Comparison of ENCODE assay signal across 26 cellular contexts in genomic region chr5:63916786-63917185, GRCh38. TPM values are rescaled to one million over a fixed set of nuclear protein-coding genes. Genes with fewer than 3 reads are reported as not detected.
DNase-seq lines count a peak whose midpoint lies in the region; TF ChIP-seq lines count a peak whose summit lies in the region.
"Had no signal": no experiment of that assay in that cellular context is flagged by ENCODE, and none has a peak within 500 bp of the region (broad histone marks: within the 10 kb centered on the region; RNA-seq: fewer than 3 reads in every experiment).

No MANE protein-coding gene starts in this region.

- intact Hi-C loops in cardiac septum (cut with DNase I): no loop called here

- DNase-seq in H4 (ENCODE audit: low spot score) (peak; percentile 2), T1000 (lab: John Stamatoyannopoulos, UW) (peak; percentile 64), fibroblast of mammary gland (ENCODE audit: low read depth) (peak; percentile 82), stromal cell of bone marrow (ENCODE audit: low read depth) (peak; percentile 45), amygdala (lab: John Stamatoyannopoulos, UW) (no peak), cardiac septum (ENCODE audit: low spot score) (no peak), anterior cingulate cortex (lab: John Stamatoyannopoulos, UW) (no peak)
- DNase-seq: activated CD4-positive, alpha-beta T cell treated with anti-CD3 and anti-CD28 coated beads, Interleukin-2, amount 50 U/mL, for 48 hours; activated CD8-positive, alpha-beta memory T cell treated with anti-CD3 and anti-CD28 coated beads, Interleukin-2, amount 50 U/mL, for 4 hours; CD4-positive, CD25-positive, alpha-beta regulatory T cell; effector memory CD4-positive, alpha-beta T cell; hippocampal formation; Karpas-422; NCI-H1048; NCI-H2029; NCI-H226; NCI-H748 treated with DMSO at 0.1 percent for 48 hours; right lobe of liver; Right ventricle myocardium superior; stimulated activated CD4-positive, alpha-beta T cell treated with anti-CD3 and anti-CD28 coated beads, Interleukin-15, amount 100 ng/mL, for 24 hours; stimulated activated naive CD8-positive, alpha-beta T cell treated with anti-CD3 and anti-CD28 coated beads, Interleukin-15, Interleukin-2, amounts not matched to agents 100 U/mL and 50 U/mL, for 24 hours; SW 1271 had no signal

- H3K4me3 ChIP-seq in fibroblast of mammary gland (ENCODE audit: control insufficient read depth, low read depth, low read length): no peak overlapping the region
- H3K4me3 ChIP-seq: ascending aorta, gastroesophageal sphincter, right lobe of liver had no signal

- no peak for TF ChIP-seq CTCF in fibroblast of mammary gland (conservative IDR thresholded peaks at IDR 0.05; ENCODE audit: control insufficient read depth, insufficient read depth, low read depth, low read length)

RNA-seq across cellular contexts. Expression of gene HTR1A, which starts 45.5 kb away (rescaled TPM):
- total RNA-seq in H4 (2014; rRNA removed; shearing (Covaris generic)): not detected in 2 replicates
- total RNA-seq in cardiac septum: not detected
- total RNA-seq: activated naive CD4-positive, alpha-beta T cell treated with anti-CD3 and anti-CD28 coated beads, Interleukin-2, amount 50 U/mL, for 72 hours; ascending aorta; CD4-positive, CD25-positive, alpha-beta regulatory T cell; gastroesophageal sphincter; liver; Right ventricle myocardium superior had no signal

Comparison
In these comparisons a context has a peak if more than half of its experiments do, and no peak if none do; other contexts are left out.
1. DNase-seq: peak in H4 (single experiment), T1000 (single experiment), fibroblast of mammary gland (single experiment) and stromal cell of bone marrow (single experiment); none in amygdala (0 of 56), cardiac septum (single experiment) and anterior cingulate cortex (0 of 58).